9 cellular contexts compared by ENCODE assay signal in the genomic region with DNA sequence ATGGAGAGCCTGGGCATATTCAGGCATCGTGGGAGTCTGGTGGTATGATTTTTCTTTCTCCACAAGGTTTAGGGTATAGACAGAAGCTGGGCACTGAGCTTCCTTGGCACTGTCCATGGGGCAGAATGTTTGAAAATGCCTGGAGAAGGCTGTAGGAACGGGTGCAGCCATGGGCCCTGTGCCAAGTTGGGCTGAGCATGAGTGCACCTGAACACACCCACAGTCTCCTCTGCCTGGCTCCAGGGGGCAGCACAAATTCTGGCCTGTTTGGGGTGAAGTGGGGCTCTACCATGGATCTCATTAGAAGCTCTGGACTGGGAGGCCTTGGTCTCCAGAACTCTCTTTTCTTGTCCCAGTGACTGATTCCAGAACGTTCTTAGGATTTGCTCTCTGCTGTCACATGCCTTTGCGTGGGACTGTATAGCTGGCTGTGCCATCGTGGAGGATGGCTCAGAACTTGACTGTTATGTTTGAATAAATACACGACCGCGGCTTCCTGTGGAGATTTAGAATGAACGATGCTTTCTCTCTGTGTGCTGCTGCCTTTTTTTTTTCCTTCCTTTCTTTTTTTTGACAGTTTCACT.
DNase-seq lines count a peak whose midpoint lies in the region; ATAC-seq, FAIRE-seq and TF ChIP-seq lines count a peak whose summit lies in the region.
"Had no signal": no experiment of that assay in that cellular context is flagged by ENCODE, and none has a peak within 500 bp of the region (broad histone marks: within the 10 kb centered on the region; RNA-seq: fewer than 3 reads in every experiment).

No MANE protein-coding gene starts in this region.

- H3K27ac ChIP-seq in prostate gland, result peak overlapping the region; percentile 32 to 77

- H3K27me3 ChIP-seq in bronchial epithelial cell (ENCODE audit: control insufficient read depth, insufficient read depth, low read length) (no peaks in the 10 kb centered on the region), prostate gland (replicated peaks; ENCODE audit: insufficient read depth) (no peaks in the 10 kb centered on the region)

- peak; percentile 96 for FAIRE-seq in bronchial epithelial cell (lab: Jason Lieb, UNC)
- FAIRE-seq in GM19239 (lab: Jason Lieb, UNC), result no peak

- H3K9me3 ChIP-seq in prostate gland, result no peaks in the 10 kb centered on the region

- ATAC-seq in HG03175 (IDR thresholded peaks at IDR 0.05; ENCODE audit: unreplicated experiment) (no peak), GM21447 (IDR thresholded peaks at IDR 0.05; ENCODE audit: unreplicated experiment) (no peak), GM18867 (IDR thresholded peaks at IDR 0.05; ENCODE audit: unreplicated experiment) (no peak)

- DNase-seq in ELR (ENCODE audit: low read depth) (peak; percentile 17), LNCaP clone FGC (ENCODE audit: low read depth) (no peak), bronchial epithelial cell (ENCODE audit: low read depth) (peak; percentile 58), prostate gland (ENCODE audit: low spot score) (no peak), GM19239 (ENCODE audit: insufficient read length, low spot score) (no peak)
- DNase-seq: T-helper 9 cell had no signal

- TF ChIP-seq CTCF in LNCaP clone FGC (IDR thresholded peaks at IDR 0.05; ENCODE audit: control insufficient read depth, extremely low read depth, insufficient read depth) (peak; percentile 36), bronchial epithelial cell (IDR thresholded peaks at IDR 0.05; ENCODE audit: insufficient read depth, low read length, severe bottlenecking) (peak; percentile 58), prostate gland (IDR thresholded peaks at IDR 0.05) (peak in 2 of 4 experiments; percentile 28 to 41)

- H3K36me3 ChIP-seq in bronchial epithelial cell (ENCODE audit: control insufficient read depth, insufficient read depth, low read length) (peaks cover 30% of the 10 kb centered on the region), prostate gland (peaks cover 0 to 4% of the 10 kb centered on the region in 2 donors)

- no peak overlapping the region for H3K4me3 ChIP-seq in LNCaP clone FGC (ENCODE audit: low read depth, low read length)
- no peak overlapping the region for H3K4me3 ChIP-seq in bronchial epithelial cell (ENCODE audit: low read depth, low read length)
- H3K4me3 ChIP-seq in prostate gland, result no peak overlapping the region

- intact Hi-C loops in prostate gland (cut with DNase I), result loop anchor here (10.0 kb wide), 1 partner anchor 53 kb away; no protein-coding TSS in a partner anchor

- H3K4me1 ChIP-seq in prostate gland (replicated peaks), result peaks cover 37% of the 10 kb centered on the region

- TF ChIP-seq POLR2A in prostate gland (IDR thresholded peaks at IDR 0.05), result no peak

- 44% methylated on average over 9 of the region's 9 CpGs for WGBS in prostate gland

Comparison
In these comparisons a context has a peak if more than half of its experiments do, and no peak if none do; other contexts are left out.
1. DNase-seq: peak in ELR (single experiment) and bronchial epithelial cell (single experiment); none in LNCaP clone FGC (single experiment), prostate gland (single experiment) and GM19239 (single experiment).